Comparison of ENCODE assay signal across 1 cellular context in the genomic region with DNA sequence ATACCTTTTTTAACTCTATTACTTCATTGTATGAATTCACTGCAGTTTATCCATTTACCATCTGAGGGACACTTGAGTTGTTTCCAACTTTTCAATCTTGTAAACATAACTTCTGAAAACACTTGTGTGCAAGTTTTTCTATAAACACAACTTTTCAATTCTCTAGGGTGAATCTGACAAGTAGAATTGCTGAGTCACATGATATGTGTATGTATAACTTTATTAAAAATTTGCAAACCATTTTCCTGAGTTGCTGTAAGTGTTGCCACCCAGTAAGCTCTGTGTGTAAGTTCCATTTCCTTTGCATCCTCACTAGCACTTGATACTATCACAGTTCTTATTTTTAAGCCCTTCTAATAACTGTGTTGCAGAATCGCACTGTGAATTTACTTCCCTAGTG.
A peak's percentile ranks its signal among the peaks of the same experiment; 100 is the strongest.
TF ChIP-seq lines count a peak whose summit lies in the region.

No MANE protein-coding gene starts in this region.

TF ChIP-seq in K562, 482 proteins besides CTCF, POLR2A, EP300 and RAD21 (continued from another document and continues in another):
- TF ChIP-seq, protein P1, sequence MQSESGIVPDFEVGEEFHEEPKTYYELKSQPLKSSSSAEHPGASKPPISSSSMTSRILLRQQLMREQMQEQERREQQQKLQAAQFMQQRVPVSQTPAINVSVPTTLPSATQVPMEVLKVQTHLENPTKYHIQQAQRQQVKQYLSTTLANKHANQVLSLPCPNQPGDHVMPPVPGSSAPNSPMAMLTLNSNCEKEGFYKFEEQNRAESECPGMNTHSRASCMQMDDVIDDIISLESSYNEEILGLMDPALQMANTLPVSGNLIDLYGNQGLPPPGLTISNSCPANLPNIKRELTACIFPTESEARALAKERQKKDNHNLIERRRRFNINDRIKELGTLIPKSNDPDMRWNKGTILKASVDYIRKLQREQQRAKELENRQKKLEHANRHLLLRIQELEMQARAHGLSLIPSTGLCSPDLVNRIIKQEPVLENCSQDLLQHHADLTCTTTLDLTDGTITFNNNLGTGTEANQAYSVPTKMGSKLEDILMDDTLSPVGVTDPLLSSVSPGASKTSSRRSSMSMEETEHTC (IDR thresholded peaks at IDR 0.05): no peak
- TF ChIP-seq TEAD1 (CRISPR knock-in tag; IDR thresholded peaks at IDR 0.05): no peak
- TF ChIP-seq NFE2 (IDR thresholded peaks at IDR 0.05; ENCODE audit: low read depth): peak; percentile 34
- TF ChIP-seq IRF2 (CRISPR knock-in tag; IDR thresholded peaks at IDR 0.05): no peak
- TF ChIP-seq, protein P2, sequence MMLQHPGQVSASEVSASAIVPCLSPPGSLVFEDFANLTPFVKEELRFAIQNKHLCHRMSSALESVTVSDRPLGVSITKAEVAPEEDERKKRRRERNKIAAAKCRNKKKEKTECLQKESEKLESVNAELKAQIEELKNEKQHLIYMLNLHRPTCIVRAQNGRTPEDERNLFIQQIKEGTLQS (IDR thresholded peaks at IDR 0.05): no peak
- TF ChIP-seq, protein P2 (CRISPR knock-in tag; conservative IDR thresholded peaks at IDR 0.05): no peak
- TF ChIP-seq MEF2A (IDR thresholded peaks at IDR 0.05; ENCODE audit: control insufficient read depth, low read depth, low read length): no peak
- TF ChIP-seq BRD9 (IDR thresholded peaks at IDR 0.05; ENCODE audit: low read depth, partially characterized antibody): no peak
- TF ChIP-seq, protein P3, sequence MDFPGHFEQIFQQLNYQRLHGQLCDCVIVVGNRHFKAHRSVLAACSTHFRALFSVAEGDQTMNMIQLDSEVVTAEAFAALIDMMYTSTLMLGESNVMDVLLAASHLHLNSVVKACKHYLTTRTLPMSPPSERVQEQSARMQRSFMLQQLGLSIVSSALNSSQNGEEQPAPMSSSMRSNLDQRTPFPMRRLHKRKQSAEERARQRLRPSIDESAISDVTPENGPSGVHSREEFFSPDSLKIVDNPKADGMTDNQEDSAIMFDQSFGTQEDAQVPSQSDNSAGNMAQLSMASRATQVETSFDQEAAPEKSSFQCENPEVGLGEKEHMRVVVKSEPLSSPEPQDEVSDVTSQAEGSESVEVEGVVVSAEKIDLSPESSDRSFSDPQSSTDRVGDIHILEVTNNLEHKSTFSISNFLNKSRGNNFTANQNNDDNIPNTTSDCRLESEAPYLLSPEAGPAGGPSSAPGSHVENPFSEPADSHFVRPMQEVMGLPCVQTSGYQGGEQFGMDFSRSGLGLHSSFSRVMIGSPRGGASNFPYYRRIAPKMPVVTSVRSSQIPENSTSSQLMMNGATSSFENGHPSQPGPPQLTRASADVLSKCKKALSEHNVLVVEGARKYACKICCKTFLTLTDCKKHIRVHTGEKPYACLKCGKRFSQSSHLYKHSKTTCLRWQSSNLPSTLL (IDR thresholded peaks at IDR 0.05): no peak
- TF ChIP-seq, protein P4, sequence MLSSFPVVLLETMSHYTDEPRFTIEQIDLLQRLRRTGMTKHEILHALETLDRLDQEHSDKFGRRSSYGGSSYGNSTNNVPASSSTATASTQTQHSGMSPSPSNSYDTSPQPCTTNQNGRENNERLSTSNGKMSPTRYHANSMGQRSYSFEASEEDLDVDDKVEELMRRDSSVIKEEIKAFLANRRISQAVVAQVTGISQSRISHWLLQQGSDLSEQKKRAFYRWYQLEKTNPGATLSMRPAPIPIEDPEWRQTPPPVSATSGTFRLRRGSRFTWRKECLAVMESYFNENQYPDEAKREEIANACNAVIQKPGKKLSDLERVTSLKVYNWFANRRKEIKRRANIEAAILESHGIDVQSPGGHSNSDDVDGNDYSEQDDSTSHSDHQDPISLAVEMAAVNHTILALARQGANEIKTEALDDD (IDR thresholded peaks at IDR 0.05): no peak
- TF ChIP-seq C11orf30 (IDR thresholded peaks at IDR 0.05; ENCODE audit: low read depth): peak; percentile 30; the same call in 1 of the 2 replicates
- TF ChIP-seq MYNN (IDR thresholded peaks at IDR 0.05): no peak
- no peak for TF ChIP-seq MYNN (CRISPR knock-in tag; IDR thresholded peaks at IDR 0.05)
- no peak for TF ChIP-seq GATA2 (CRISPR knock-in tag; IDR thresholded peaks at IDR 0.05)
- no peak for TF ChIP-seq ZBTB17 (CRISPR knock-in tag; IDR thresholded peaks at IDR 0.05)
- TF ChIP-seq ELF1 (tag; IDR thresholded peaks at IDR 0.05): no peak
- TF ChIP-seq, protein P5, sequence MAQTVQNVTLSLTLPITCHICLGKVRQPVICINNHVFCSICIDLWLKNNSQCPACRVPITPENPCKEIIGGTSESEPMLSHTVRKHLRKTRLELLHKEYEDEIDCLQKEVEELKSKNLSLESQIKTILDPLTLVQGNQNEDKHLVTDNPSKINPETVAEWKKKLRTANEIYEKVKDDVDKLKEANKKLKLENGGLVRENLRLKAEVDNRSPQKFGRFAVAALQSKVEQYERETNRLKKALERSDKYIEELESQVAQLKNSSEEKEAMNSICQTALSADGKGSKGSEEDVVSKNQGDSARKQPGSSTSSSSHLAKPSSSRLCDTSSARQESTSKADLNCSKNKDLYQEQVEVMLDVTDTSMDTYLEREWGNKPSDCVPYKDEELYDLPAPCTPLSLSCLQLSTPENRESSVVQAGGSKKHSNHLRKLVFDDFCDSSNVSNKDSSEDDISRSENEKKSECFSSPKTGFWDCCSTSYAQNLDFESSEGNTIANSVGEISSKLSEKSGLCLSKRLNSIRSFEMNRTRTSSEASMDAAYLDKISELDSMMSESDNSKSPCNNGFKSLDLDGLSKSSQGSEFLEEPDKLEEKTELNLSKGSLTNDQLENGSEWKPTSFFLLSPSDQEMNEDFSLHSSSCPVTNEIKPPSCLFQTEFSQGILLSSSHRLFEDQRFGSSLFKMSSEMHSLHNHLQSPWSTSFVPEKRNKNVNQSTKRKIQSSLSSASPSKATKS (CRISPR knock-in tag; IDR thresholded peaks at IDR 0.05): no peak
- peak; percentile 33; the same call in 1 of the 2 replicates for TF ChIP-seq MAFG (tag; conservative IDR thresholded peaks at IDR 0.05)
- TF ChIP-seq FOSL1 (tag; conservative IDR thresholded peaks at IDR 0.05): no peak
- TF ChIP-seq, protein P6, sequence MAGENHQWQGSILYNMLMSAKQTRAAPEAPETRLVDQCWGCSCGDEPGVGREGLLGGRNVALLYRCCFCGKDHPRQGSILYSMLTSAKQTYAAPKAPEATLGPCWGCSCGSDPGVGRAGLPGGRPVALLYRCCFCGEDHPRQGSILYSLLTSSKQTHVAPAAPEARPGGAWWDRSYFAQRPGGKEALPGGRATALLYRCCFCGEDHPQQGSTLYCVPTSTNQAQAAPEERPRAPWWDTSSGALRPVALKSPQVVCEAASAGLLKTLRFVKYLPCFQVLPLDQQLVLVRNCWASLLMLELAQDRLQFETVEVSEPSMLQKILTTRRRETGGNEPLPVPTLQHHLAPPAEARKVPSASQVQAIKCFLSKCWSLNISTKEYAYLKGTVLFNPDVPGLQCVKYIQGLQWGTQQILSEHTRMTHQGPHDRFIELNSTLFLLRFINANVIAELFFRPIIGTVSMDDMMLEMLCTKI (IDR thresholded peaks at IDR 0.05; ENCODE audit: partially characterized antibody): no peak
- TF ChIP-seq GABPB1 (CRISPR knock-in tag; IDR thresholded peaks at IDR 0.05): no peak
- TF ChIP-seq SNRNP70 (optimal IDR thresholded peaks at IDR 0.05; ENCODE audit: low read depth, low read length): no peak
- TF ChIP-seq ZNF584 (CRISPR knock-in tag; IDR thresholded peaks at IDR 0.05; ENCODE audit: low read depth): no peak
- TF ChIP-seq BCOR (IDR thresholded peaks at IDR 0.05): no peak
- no peak for TF ChIP-seq NFIC (IDR thresholded peaks at IDR 0.05)
- TF ChIP-seq HDAC6 (IDR thresholded peaks at IDR 0.05; ENCODE audit: low read depth, low read length): no peak
- no peak for TF ChIP-seq ZEB2 (IDR thresholded peaks at IDR 0.05)
- TF ChIP-seq, protein P7, sequence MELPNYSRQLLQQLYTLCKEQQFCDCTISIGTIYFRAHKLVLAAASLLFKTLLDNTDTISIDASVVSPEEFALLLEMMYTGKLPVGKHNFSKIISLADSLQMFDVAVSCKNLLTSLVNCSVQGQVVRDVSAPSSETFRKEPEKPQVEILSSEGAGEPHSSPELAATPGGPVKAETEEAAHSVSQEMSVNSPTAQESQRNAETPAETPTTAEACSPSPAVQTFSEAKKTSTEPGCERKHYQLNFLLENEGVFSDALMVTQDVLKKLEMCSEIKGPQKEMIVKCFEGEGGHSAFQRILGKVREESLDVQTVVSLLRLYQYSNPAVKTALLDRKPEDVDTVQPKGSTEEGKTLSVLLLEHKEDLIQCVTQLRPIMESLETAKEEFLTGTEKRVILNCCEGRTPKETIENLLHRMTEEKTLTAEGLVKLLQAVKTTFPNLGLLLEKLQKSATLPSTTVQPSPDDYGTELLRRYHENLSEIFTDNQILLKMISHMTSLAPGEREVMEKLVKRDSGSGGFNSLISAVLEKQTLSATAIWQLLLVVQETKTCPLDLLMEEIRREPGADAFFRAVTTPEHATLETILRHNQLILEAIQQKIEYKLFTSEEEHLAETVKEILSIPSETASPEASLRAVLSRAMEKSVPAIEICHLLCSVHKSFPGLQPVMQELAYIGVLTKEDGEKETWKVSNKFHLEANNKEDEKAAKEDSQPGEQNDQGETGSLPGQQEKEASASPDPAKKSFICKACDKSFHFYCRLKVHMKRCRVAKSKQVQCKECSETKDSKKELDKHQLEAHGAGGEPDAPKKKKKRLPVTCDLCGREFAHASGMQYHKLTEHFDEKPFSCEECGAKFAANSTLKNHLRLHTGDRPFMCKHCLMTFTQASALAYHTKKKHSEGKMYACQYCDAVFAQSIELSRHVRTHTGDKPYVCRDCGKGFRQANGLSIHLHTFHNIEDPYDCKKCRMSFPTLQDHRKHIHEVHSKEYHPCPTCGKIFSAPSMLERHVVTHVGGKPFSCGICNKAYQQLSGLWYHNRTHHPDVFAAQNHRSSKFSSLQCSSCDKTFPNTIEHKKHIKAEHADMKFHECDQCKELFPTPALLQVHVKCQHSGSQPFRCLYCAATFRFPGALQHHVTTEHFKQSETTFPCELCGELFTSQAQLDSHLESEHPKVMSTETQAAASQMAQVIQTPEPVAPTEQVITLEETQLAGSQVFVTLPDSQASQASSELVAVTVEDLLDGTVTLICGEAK (IDR thresholded peaks at IDR 0.05): peak; percentile 31; the same call in 1 of the 2 replicates
- TF ChIP-seq, protein P7 (CRISPR knock-in tag; IDR thresholded peaks at IDR 0.05): no peak
- TF ChIP-seq, protein P8, sequence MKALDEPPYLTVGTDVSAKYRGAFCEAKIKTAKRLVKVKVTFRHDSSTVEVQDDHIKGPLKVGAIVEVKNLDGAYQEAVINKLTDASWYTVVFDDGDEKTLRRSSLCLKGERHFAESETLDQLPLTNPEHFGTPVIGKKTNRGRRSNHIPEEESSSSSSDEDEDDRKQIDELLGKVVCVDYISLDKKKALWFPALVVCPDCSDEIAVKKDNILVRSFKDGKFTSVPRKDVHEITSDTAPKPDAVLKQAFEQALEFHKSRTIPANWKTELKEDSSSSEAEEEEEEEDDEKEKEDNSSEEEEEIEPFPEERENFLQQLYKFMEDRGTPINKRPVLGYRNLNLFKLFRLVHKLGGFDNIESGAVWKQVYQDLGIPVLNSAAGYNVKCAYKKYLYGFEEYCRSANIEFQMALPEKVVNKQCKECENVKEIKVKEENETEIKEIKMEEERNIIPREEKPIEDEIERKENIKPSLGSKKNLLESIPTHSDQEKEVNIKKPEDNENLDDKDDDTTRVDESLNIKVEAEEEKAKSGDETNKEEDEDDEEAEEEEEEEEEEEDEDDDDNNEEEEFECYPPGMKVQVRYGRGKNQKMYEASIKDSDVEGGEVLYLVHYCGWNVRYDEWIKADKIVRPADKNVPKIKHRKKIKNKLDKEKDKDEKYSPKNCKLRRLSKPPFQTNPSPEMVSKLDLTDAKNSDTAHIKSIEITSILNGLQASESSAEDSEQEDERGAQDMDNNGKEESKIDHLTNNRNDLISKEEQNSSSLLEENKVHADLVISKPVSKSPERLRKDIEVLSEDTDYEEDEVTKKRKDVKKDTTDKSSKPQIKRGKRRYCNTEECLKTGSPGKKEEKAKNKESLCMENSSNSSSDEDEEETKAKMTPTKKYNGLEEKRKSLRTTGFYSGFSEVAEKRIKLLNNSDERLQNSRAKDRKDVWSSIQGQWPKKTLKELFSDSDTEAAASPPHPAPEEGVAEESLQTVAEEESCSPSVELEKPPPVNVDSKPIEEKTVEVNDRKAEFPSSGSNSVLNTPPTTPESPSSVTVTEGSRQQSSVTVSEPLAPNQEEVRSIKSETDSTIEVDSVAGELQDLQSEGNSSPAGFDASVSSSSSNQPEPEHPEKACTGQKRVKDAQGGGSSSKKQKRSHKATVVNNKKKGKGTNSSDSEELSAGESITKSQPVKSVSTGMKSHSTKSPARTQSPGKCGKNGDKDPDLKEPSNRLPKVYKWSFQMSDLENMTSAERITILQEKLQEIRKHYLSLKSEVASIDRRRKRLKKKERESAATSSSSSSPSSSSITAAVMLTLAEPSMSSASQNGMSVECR (CRISPR knock-in tag; IDR thresholded peaks at IDR 0.05): no peak
- no peak for TF ChIP-seq POLR2G (IDR thresholded peaks at IDR 0.05; ENCODE audit: low read depth, low read length)
- TF ChIP-seq ETS2 (tag; IDR thresholded peaks at IDR 0.05; ENCODE audit: borderline replicate concordance, poor library complexity, severe bottlenecking): no peak
- TF ChIP-seq ETV6 (IDR thresholded peaks at IDR 0.05; ENCODE audit: borderline replicate concordance in 1 of 2, low read depth in 2 of 2, low read length in 1 of 2): no peak
- TF ChIP-seq ETV6 (CRISPR knock-in tag; IDR thresholded peaks at IDR 0.05; ENCODE audit: borderline replicate concordance): no peak
